In genomic region chr10:78378192-78378591, GRCh38 we compare ENCODE assay signal across 16 cellular contexts.
A peak's percentile ranks its signal among the peaks of the same experiment; 100 is the strongest.
DNase-seq lines count a peak whose midpoint lies in the region; ATAC-seq and TF ChIP-seq lines count a peak whose summit lies in the region.
"Had no signal": no experiment of that assay in that cellular context is flagged by ENCODE, and none has a peak within 500 bp of the region (broad histone marks: within the 10 kb centered on the region; RNA-seq: fewer than 3 reads in every experiment).

No MANE protein-coding gene starts in this region.

- TF ChIP-seq CTCF in brain (conservative IDR thresholded peaks at IDR 0.05), result no peak
- TF ChIP-seq CTCF in neural progenitor cell (IDR thresholded peaks at IDR 0.05), result no peak
- TF ChIP-seq CTCF in dorsolateral prefrontal cortex (IDR thresholded peaks at IDR 0.05 in 54 of 56, conservative IDR thresholded peaks at IDR 0.05 in 2 of 56; ENCODE audit: low read depth in 1 of 56, partially characterized antibody in 56 of 56), result no peak
- no peak for TF ChIP-seq CTCF in testis (IDR thresholded peaks at IDR 0.05)

- intact Hi-C loops in dorsolateral prefrontal cortex (cut with DNase I) (no loop called here), testis (cut with DNase I; ENCODE audit: low total_unique reads) (no loop called here)
- intact Hi-C loops in activated naive CD4-positive, alpha-beta T cell treated with anti-CD3 and anti-CD28 coated beads for 36 hours (cut with micrococcal nuclease), result no loop called here

- H3K9me3 ChIP-seq in iPS-15b (ENCODE audit: control insufficient read depth, insufficient read depth, low read length), result no peaks in the 10 kb centered on the region
- H3K9me3 ChIP-seq in neural progenitor cell (ENCODE audit: low read depth), result no peaks in the 10 kb centered on the region
- H3K9me3 ChIP-seq in testis, result no peaks in the 10 kb centered on the region
- H3K9me3 ChIP-seq: BE2C, Caco-2, HAP-1 had no signal

- WGBS in testis, 2 donors, result 93 to 99% methylated on average over 4 of the region's 4 CpGs

- H3K9ac ChIP-seq in iPS-15b (ENCODE audit: low read depth, low read length), result peak overlapping the region; percentile 12
- H3K9ac ChIP-seq in neural progenitor cell, result no peak overlapping the region
- H3K9ac ChIP-seq: GM23248 had no signal

- no peak overlapping the region for H3K4me3 ChIP-seq in iPS-15b (ENCODE audit: low read depth, low read length)
- no peak overlapping the region for H3K4me3 ChIP-seq in neural progenitor cell
- no peak overlapping the region for H3K4me3 ChIP-seq in dorsolateral prefrontal cortex
- no peak overlapping the region for H3K4me3 ChIP-seq in testis
- H3K4me3 ChIP-seq: GM23248, HAP-1 had no signal

- no peak overlapping the region for H2AFZ ChIP-seq in neural progenitor cell (replicated peaks)
- H2AFZ ChIP-seq: GM23248 had no signal

- H4K20me1 ChIP-seq in neural progenitor cell (ENCODE audit: low read depth), result no peaks in the 10 kb centered on the region

- no peaks in the 10 kb centered on the region for H3K27me3 Mint-ChIP-seq in brain
- H3K27me3 Mint-ChIP-seq in neural progenitor cell (ENCODE audit: insufficient read depth, low read depth), result peaks cover 8% of the 10 kb centered on the region
- H3K27me3 Mint-ChIP-seq in activated naive CD4-positive, alpha-beta T cell treated with anti-CD3 and anti-CD28 coated beads for 36 hours (ENCODE audit: low read depth), result no peaks in the 10 kb centered on the region

- no peak for DNase-seq in neural progenitor cell (ENCODE audit: low spot score)
- no peak for DNase-seq in dorsolateral prefrontal cortex
- no peak for DNase-seq in testis
- DNase-seq in activated naive CD4-positive, alpha-beta T cell treated with anti-CD3 and anti-CD28 coated beads for 36 hours, result no peak
- DNase-seq: ACHN; BE2C; C1 segment of cervical spinal cord; Caco-2; CD4-positive, alpha-beta T cell; GDM1; GM23248 had no signal

- H3K4me2 ChIP-seq in neural progenitor cell, result no peak overlapping the region

- TF ChIP-seq POLR2A in testis (IDR thresholded peaks at IDR 0.05), result no peak

- H3K79me2 ChIP-seq in neural progenitor cell (ENCODE audit: low read depth), result no peaks in the 10 kb centered on the region

- no peak for ATAC-seq in HG03108 (IDR thresholded peaks at IDR 0.05; ENCODE audit: unreplicated experiment)

- H3K4me1 Mint-ChIP-seq in brain, result peaks cover 74% of the 10 kb centered on the region
- H3K4me1 Mint-ChIP-seq in neural progenitor cell, result peaks cover 59% of the 10 kb centered on the region
- H3K4me1 Mint-ChIP-seq in activated naive CD4-positive, alpha-beta T cell treated with anti-CD3 and anti-CD28 coated beads for 36 hours (ENCODE audit: low read depth), result no peaks in the 10 kb centered on the region

- no peaks in the 10 kb centered on the region for H3K27me3 ChIP-seq in iPS-15b (ENCODE audit: control insufficient read depth, insufficient read depth, low read length)
- no peaks in the 10 kb centered on the region for H3K27me3 ChIP-seq in neural progenitor cell
- no peaks in the 10 kb centered on the region for H3K27me3 ChIP-seq in dorsolateral prefrontal cortex
- H3K27me3 ChIP-seq in testis, result no peaks in the 10 kb centered on the region
- H3K27me3 ChIP-seq: BE2C had no signal

- H3K4me1 ChIP-seq in iPS-15b (ENCODE audit: control insufficient read depth, insufficient read depth, low read length), result no peaks in the 10 kb centered on the region
- peaks cover 14% of the 10 kb centered on the region for H3K4me1 ChIP-seq in neural progenitor cell
- H3K4me1 ChIP-seq in testis, result peaks cover 18% of the 10 kb centered on the region
- H3K4me1 ChIP-seq: BE2C, Caco-2, HAP-1 had no signal

- H3K27ac ChIP-seq in neural progenitor cell (no peak overlapping the region), dorsolateral prefrontal cortex (no peak overlapping the region), testis (no peak overlapping the region)
- H3K27ac ChIP-seq: GM23248, HL-60 had no signal

- H3K36me3 Mint-ChIP-seq in brain, result no peaks in the 10 kb centered on the region
- no peaks in the 10 kb centered on the region for H3K36me3 Mint-ChIP-seq in neural progenitor cell
- no peaks in the 10 kb centered on the region for H3K36me3 Mint-ChIP-seq in activated naive CD4-positive, alpha-beta T cell treated with anti-CD3 and anti-CD28 coated beads for 36 hours (ENCODE audit: low read depth)

- H3K36me3 ChIP-seq in iPS-15b (ENCODE audit: control insufficient read depth, insufficient read depth, low read length), result no peaks in the 10 kb centered on the region
- H3K36me3 ChIP-seq in neural progenitor cell, result no peaks in the 10 kb centered on the region
- H3K36me3 ChIP-seq in testis (ENCODE audit: low read depth, missing control alignments), result no peaks in the 10 kb centered on the region
- H3K36me3 ChIP-seq: BE2C, HAP-1 had no signal

- H3K27ac Mint-ChIP-seq in brain, result peak overlapping the region in 4 of 5 experiments; percentile 41 to 98 (median 46)
- peak overlapping the region; percentile 2 for H3K27ac Mint-ChIP-seq in neural progenitor cell
- H3K27ac Mint-ChIP-seq in activated naive CD4-positive, alpha-beta T cell treated with anti-CD3 and anti-CD28 coated beads for 36 hours, result no peak overlapping the region
- H3K27ac Mint-ChIP-seq: CD4-positive, alpha-beta T cell had no signal

- peaks cover 7% of the 10 kb centered on the region for H3F3A ChIP-seq in neural progenitor cell (ENCODE audit: low read depth)

- H3K4me3 Mint-ChIP-seq in brain (no peak overlapping the region), neural progenitor cell (no peak overlapping the region)
- no peak overlapping the region for H3K4me3 Mint-ChIP-seq in activated naive CD4-positive, alpha-beta T cell treated with anti-CD3 and anti-CD28 coated beads for 36 hours
- H3K4me3 Mint-ChIP-seq: CD4-positive, alpha-beta T cell had no signal

- CTCF ChIA-PET in activated naive CD4-positive, alpha-beta T cell treated with anti-CD3 and anti-CD28 coated beads for 36 hours (lab: Charles Lee), result no interaction called here

- H3K9me3 Mint-ChIP-seq in brain (peaks cover 3 to 23% (median 15%) of the 10 kb centered on the region in 5 experiments), neural progenitor cell (peaks cover 17% of the 10 kb centered on the region)
- H3K9me3 Mint-ChIP-seq in activated naive CD4-positive, alpha-beta T cell treated with anti-CD3 and anti-CD28 coated beads for 36 hours, result no peaks in the 10 kb centered on the region
